ENCODE assay signal across 8 cellular contexts in the genomic region with DNA sequence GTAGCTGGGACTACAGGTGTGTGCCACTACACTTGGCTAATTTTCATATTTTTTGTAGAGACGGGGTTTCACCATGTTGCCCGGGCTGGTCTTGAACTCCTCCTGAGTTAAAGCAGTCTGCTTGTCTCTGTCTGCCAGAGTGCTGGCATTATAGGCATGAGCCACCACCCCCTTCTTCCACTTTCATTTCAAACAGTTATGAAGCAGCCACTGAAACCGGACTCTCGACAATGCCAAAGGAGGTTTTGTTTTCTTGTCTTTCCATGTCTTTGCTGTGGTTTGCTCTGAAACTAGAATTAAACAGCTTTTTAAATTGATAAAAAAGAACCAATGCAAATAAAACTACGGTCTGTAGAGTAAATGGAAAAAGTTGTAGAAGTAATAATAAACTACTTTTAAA. TPM values are rescaled to one million over a fixed set of nuclear protein-coding genes. Genes with fewer than 3 reads are reported as not detected.
DNase-seq lines count a peak whose midpoint lies in the region; ATAC-seq lines count a peak whose summit lies in the region.

No MANE protein-coding gene starts in this region.

- peak overlapping the region; percentile 63 for H3K27ac ChIP-seq in CD4-positive, CD25-positive, alpha-beta regulatory T cell (ENCODE audit: insufficient read depth, low read length, poor library complexity, severe bottlenecking)

- peak overlapping the region; percentile 66 for H3K4me3 ChIP-seq in CD4-positive, CD25-positive, alpha-beta regulatory T cell (ENCODE audit: low read depth, low read length)

- peaks cover 71% of the 10 kb centered on the region for H3K4me1 ChIP-seq in CD4-positive, CD25-positive, alpha-beta regulatory T cell (ENCODE audit: control insufficient read depth, insufficient read depth, low read length, poor library complexity, severe bottlenecking)

- intact Hi-C loops in posterior vena cava (cut with DNase I) = no loop called here

- no peaks in the 10 kb centered on the region for H3K9me3 ChIP-seq in CD4-positive, CD25-positive, alpha-beta regulatory T cell (ENCODE audit: control insufficient read depth in 2 of 2, low read length in 2 of 2)

- H3K4me3 Mint-ChIP-seq in CD4-positive, CD25-positive, alpha-beta regulatory T cell = peak overlapping the region; percentile 51 to 89 (median 77)
- peak overlapping the region; percentile 64 for H3K4me3 Mint-ChIP-seq in stimulated activated naive CD8-positive, alpha-beta T cell treated with anti-CD3 and anti-CD28 coated beads, Interleukin-15, Interleukin-2, amounts not matched to agents 100 ng/mL and 50 ng/mL, for 24 hours

- H3K9me3 Mint-ChIP-seq in CD4-positive, CD25-positive, alpha-beta regulatory T cell = no peaks in the 10 kb centered on the region
- H3K9me3 Mint-ChIP-seq in stimulated activated naive CD8-positive, alpha-beta T cell treated with anti-CD3 and anti-CD28 coated beads, Interleukin-15, Interleukin-2, amounts not matched to agents 100 ng/mL and 50 ng/mL, for 24 hours = no peaks in the 10 kb centered on the region

- ATAC-seq in CD4-positive, CD25-positive, alpha-beta regulatory T cell (ENCODE audit: low read depth in 2 of 2) = peak; percentile 58 to 73
- ATAC-seq in GM19468 (IDR thresholded peaks at IDR 0.05; ENCODE audit: extremely low read depth, unreplicated experiment) = peak; percentile 80
- ATAC-seq in HG03460 (IDR thresholded peaks at IDR 0.05; ENCODE audit: unreplicated experiment) = peak; percentile 94

- H3K27me3 ChIP-seq in CD4-positive, CD25-positive, alpha-beta regulatory T cell (ENCODE audit: control insufficient read depth, insufficient read depth, low read length) = no peaks in the 10 kb centered on the region

- peaks cover 11% of the 10 kb centered on the region for H3K36me3 ChIP-seq in CD4-positive, CD25-positive, alpha-beta regulatory T cell (ENCODE audit: control insufficient read depth, insufficient read depth, low read length)

- H3K36me3 Mint-ChIP-seq in CD4-positive, CD25-positive, alpha-beta regulatory T cell = peaks cover 21% of the 10 kb centered on the region
- H3K36me3 Mint-ChIP-seq in stimulated activated naive CD8-positive, alpha-beta T cell treated with anti-CD3 and anti-CD28 coated beads, Interleukin-15, Interleukin-2, amounts not matched to agents 100 ng/mL and 50 ng/mL, for 24 hours (ENCODE audit: low read depth) = peaks cover 32% of the 10 kb centered on the region

- peak in 2 of 3 donors; percentile 23 to 75 for DNase-seq in CD4-positive, CD25-positive, alpha-beta regulatory T cell
- DNase-seq in astrocyte of the hippocampus (ENCODE audit: low read depth, low spot score) (peak; percentile 43), posterior vena cava (ENCODE audit: low spot score) (no peak), NCI-H82 treated with DMSO at 0.1 percent for 48 hours (lab: John Stamatoyannopoulos, UW; ENCODE audit: unreplicated experiment) (no peak), NCI-H345 (lab: John Stamatoyannopoulos, UW) (no peak)

- peak overlapping the region; percentile 62 to 93 (median 86) for H3K27ac Mint-ChIP-seq in CD4-positive, CD25-positive, alpha-beta regulatory T cell
- H3K27ac Mint-ChIP-seq in stimulated activated naive CD8-positive, alpha-beta T cell treated with anti-CD3 and anti-CD28 coated beads, Interleukin-15, Interleukin-2, amounts not matched to agents 100 ng/mL and 50 ng/mL, for 24 hours = peak overlapping the region; percentile 68

- H3K27me3 Mint-ChIP-seq in CD4-positive, CD25-positive, alpha-beta regulatory T cell = no peaks in the 10 kb centered on the region
- H3K27me3 Mint-ChIP-seq in stimulated activated naive CD8-positive, alpha-beta T cell treated with anti-CD3 and anti-CD28 coated beads, Interleukin-15, Interleukin-2, amounts not matched to agents 100 ng/mL and 50 ng/mL, for 24 hours = no peaks in the 10 kb centered on the region

- H3K4me1 Mint-ChIP-seq in CD4-positive, CD25-positive, alpha-beta regulatory T cell = peaks cover 63 to 93% (median 75%) of the 10 kb centered on the region in 4 donors
- peaks cover 91% of the 10 kb centered on the region for H3K4me1 Mint-ChIP-seq in stimulated activated naive CD8-positive, alpha-beta T cell treated with anti-CD3 and anti-CD28 coated beads, Interleukin-15, Interleukin-2, amounts not matched to agents 100 ng/mL and 50 ng/mL, for 24 hours (ENCODE audit: low read depth)

RNA-seq across cellular contexts. Expression of gene RAP1B, which starts 30.4 kb away (rescaled TPM):
- total RNA-seq in CD4-positive, CD25-positive, alpha-beta regulatory T cell = 290 TPM
- polyA plus RNA-seq in CD4-positive, CD25-positive, alpha-beta regulatory T cell = 100 to 1,000 TPM; 399 to 465 (median 425) TPM
- total RNA-seq in posterior vena cava = 100 to 1,000 TPM; 167 to 192 TPM

RNA-seq across cellular contexts. Expression of gene NUP107, which starts 45.6 kb away (rescaled TPM):
- total RNA-seq in CD4-positive, CD25-positive, alpha-beta regulatory T cell = 37.0 TPM
- polyA plus RNA-seq in CD4-positive, CD25-positive, alpha-beta regulatory T cell = 10 to 100 TPM; 28.9 to 36.7 (median 31.8) TPM
- 10 to 100 TPM; 31.2 to 33.8 TPM for total RNA-seq in posterior vena cava

Comparison
In these comparisons a context has a peak if more than half of its experiments do, and no peak if none do; other contexts are left out.
1. DNase-seq: peak in CD4-positive, CD25-positive, alpha-beta regulatory T cell (2 of 3) and astrocyte of the hippocampus (single experiment); none in posterior vena cava (single experiment), NCI-H82 treated with DMSO at 0.1 percent for 48 hours (single experiment) and NCI-H345 (single experiment).
2. Peak in every context shown above with its lines, with median percentiles within 50 percentile points of each other: ATAC-seq.